In the genomic region with DNA sequence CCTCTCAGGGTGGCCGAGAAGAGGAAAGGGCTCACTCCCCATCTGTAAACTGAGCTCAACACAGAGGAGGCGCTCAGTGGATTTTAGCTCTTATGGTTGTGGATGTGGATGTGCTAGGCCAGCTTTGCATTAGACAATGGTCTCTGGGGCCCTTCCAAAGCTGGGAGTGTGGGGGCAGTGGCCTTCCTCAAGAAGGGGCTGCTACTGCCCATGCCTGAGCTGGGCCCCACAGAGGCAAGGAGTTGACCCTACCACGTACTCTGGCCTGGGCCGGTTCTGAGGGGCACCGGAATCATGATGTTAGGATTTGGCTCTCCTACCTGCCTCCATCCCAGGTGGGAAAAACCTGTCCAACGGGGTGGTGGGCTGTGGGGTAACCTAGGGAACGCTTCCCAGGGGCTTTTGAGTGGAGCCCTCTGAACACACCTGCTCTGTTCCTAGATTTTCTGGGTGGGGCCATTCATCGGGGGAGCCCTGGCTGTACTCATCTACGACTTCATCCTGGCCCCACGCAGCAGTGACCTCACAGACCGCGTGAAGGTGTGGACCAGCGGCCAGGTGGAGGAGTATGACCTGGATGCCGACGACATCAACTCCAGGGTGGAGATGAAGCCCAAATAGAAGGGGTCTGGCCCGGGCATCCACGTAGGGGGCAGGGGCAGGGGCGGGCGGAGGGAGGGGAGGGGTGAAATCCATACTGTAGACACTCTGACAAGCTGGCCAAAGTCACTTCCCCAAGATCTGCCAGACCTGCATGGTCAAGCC, we compare ENCODE assay signal across 16 cellular contexts. TPM values are rescaled to one million over a fixed set of nuclear protein-coding genes. Genes with fewer than 3 reads are reported as not detected.
DNase-seq lines count a peak whose midpoint lies in the region; ATAC-seq and TF ChIP-seq lines count a peak whose summit lies in the region.
"Had no signal": no experiment of that assay in that cellular context is flagged by ENCODE, and none has a peak within 500 bp of the region (broad histone marks: within the 10 kb centered on the region; RNA-seq: fewer than 3 reads in every experiment).

No MANE protein-coding gene starts in this region.

- no peak for TF ChIP-seq CTCF in endodermal cell (conservative IDR thresholded peaks at IDR 0.05)
- TF ChIP-seq CTCF in upper lobe of right lung (IDR thresholded peaks at IDR 0.05): no peak

- H3K9me3 ChIP-seq in endodermal cell (ENCODE audit: control insufficient read depth, low read length) (no peaks in the 10 kb centered on the region), upper lobe of right lung (no peaks in the 10 kb centered on the region)
- H3K9me3 ChIP-seq: neutrophil had no signal

- DNase-seq in activated naive CD8-positive, alpha-beta T cell treated with anti-CD3 and anti-CD28 coated beads, Interleukin-2, amount 10 ng/mL, durations not matched to agents 7 days and 5 days: peak; percentile 24
- DNase-seq in activated naive CD8-positive, alpha-beta T cell treated with anti-CD3 and anti-CD28 coated beads for 36 hours: no peak
- peak; percentile 28 for DNase-seq in endodermal cell
- DNase-seq in mucosa of gallbladder (ENCODE audit: low spot score): peak; percentile 7
- peak; percentile 54 for DNase-seq in upper lobe of right lung
- DNase-seq in NCI-H1105 treated with DMSO at 0.1 percent for 48 hours (lab: John Stamatoyannopoulos, UW): no peak
- DNase-seq: activated CD8-positive, alpha-beta T cell treated with anti-CD3 and anti-CD28 coated beads for 36 hours; DND-41; MM.1S had no signal

- H3K36me3 ChIP-seq in endodermal cell (ENCODE audit: control insufficient read depth, insufficient read depth, low read length) (no peaks in the 10 kb centered on the region), upper lobe of right lung (peaks cover 69% of the 10 kb centered on the region)
- H3K36me3 ChIP-seq: neutrophil had no signal

- H3K4me3 Mint-ChIP-seq in activated naive CD8-positive, alpha-beta T cell treated with anti-CD3 and anti-CD28 coated beads, Interleukin-2, amount 10 ng/mL, durations not matched to agents 7 days and 5 days: no peak overlapping the region
- no peak overlapping the region for H3K4me3 Mint-ChIP-seq in activated naive CD8-positive, alpha-beta T cell treated with anti-CD3 and anti-CD28 coated beads for 36 hours
- no peak overlapping the region for H3K4me3 Mint-ChIP-seq in endodermal cell
- H3K4me3 Mint-ChIP-seq: activated CD8-positive, alpha-beta T cell treated with anti-CD3 and anti-CD28 coated beads for 36 hours had no signal

- H3K4me3 ChIP-seq in endodermal cell (ENCODE audit: low read length): no peak overlapping the region
- no peak overlapping the region for H3K4me3 ChIP-seq in upper lobe of right lung
- H3K4me3 ChIP-seq: GM12878 had no signal

- H3K27ac ChIP-seq in endodermal cell (ENCODE audit: low read depth, low read length) (no peak overlapping the region), upper lobe of right lung (no peak overlapping the region)
- H3K27ac ChIP-seq: neutrophil had no signal

- no peaks in the 10 kb centered on the region for H3K27me3 Mint-ChIP-seq in activated naive CD8-positive, alpha-beta T cell treated with anti-CD3 and anti-CD28 coated beads, Interleukin-2, amount 10 ng/mL, durations not matched to agents 7 days and 5 days
- H3K27me3 Mint-ChIP-seq in activated naive CD8-positive, alpha-beta T cell treated with anti-CD3 and anti-CD28 coated beads for 36 hours: no peaks in the 10 kb centered on the region
- peaks cover 1% of the 10 kb centered on the region for H3K27me3 Mint-ChIP-seq in endodermal cell (ENCODE audit: insufficient read depth)
- H3K27me3 Mint-ChIP-seq: activated CD8-positive, alpha-beta T cell treated with anti-CD3 and anti-CD28 coated beads for 36 hours had no signal

- peaks cover 3% of the 10 kb centered on the region for H3K4me1 Mint-ChIP-seq in activated naive CD8-positive, alpha-beta T cell treated with anti-CD3 and anti-CD28 coated beads, Interleukin-2, amount 10 ng/mL, durations not matched to agents 7 days and 5 days
- no peaks in the 10 kb centered on the region for H3K4me1 Mint-ChIP-seq in activated naive CD8-positive, alpha-beta T cell treated with anti-CD3 and anti-CD28 coated beads for 36 hours
- H3K4me1 Mint-ChIP-seq in endodermal cell: no peaks in the 10 kb centered on the region

- no peak overlapping the region for H3K9ac ChIP-seq in endodermal cell (ENCODE audit: extremely low read depth, low read length, poor library complexity, severe bottlenecking)

- POLR2A ChIA-PET in activated naive CD8-positive, alpha-beta T cell treated with anti-CD3 and anti-CD28 coated beads, Interleukin-2, amount 10 ng/mL, durations not matched to agents 7 days and 5 days (lab: Charles Lee): no interaction called here

- H3K27me3 ChIP-seq in endodermal cell (ENCODE audit: control insufficient read depth, insufficient read depth, low read length, poor library complexity, severe bottlenecking) (no peaks in the 10 kb centered on the region), upper lobe of right lung (no peaks in the 10 kb centered on the region)
- H3K27me3 ChIP-seq: neutrophil had no signal

- no peak overlapping the region for H3K27ac Mint-ChIP-seq in activated naive CD8-positive, alpha-beta T cell treated with anti-CD3 and anti-CD28 coated beads, Interleukin-2, amount 10 ng/mL, durations not matched to agents 7 days and 5 days
- no peak overlapping the region for H3K27ac Mint-ChIP-seq in activated naive CD8-positive, alpha-beta T cell treated with anti-CD3 and anti-CD28 coated beads for 36 hours
- H3K27ac Mint-ChIP-seq in endodermal cell: no peak overlapping the region
- H3K27ac Mint-ChIP-seq: activated CD8-positive, alpha-beta T cell treated with anti-CD3 and anti-CD28 coated beads for 36 hours had no signal

- intact Hi-C loops in upper lobe of right lung (cut with DNase I): no loop called here

- H3K9me3 Mint-ChIP-seq in activated naive CD8-positive, alpha-beta T cell treated with anti-CD3 and anti-CD28 coated beads, Interleukin-2, amount 10 ng/mL, durations not matched to agents 7 days and 5 days: peaks cover 4% of the 10 kb centered on the region
- peaks cover 2% of the 10 kb centered on the region for H3K9me3 Mint-ChIP-seq in activated naive CD8-positive, alpha-beta T cell treated with anti-CD3 and anti-CD28 coated beads for 36 hours
- peaks cover 7% of the 10 kb centered on the region for H3K9me3 Mint-ChIP-seq in endodermal cell

- ATAC-seq in activated naive CD8-positive, alpha-beta T cell treated with anti-CD3 and anti-CD28 coated beads, Interleukin-2, amount 10 ng/mL, durations not matched to agents 7 days and 5 days (ENCODE audit: low read depth): no peak
- ATAC-seq in upper lobe of right lung: no peak
- no peak for ATAC-seq in HG03196 (IDR thresholded peaks at IDR 0.05; ENCODE audit: unreplicated experiment)
- ATAC-seq in GM21381 (IDR thresholded peaks at IDR 0.05; ENCODE audit: unreplicated experiment): no peak
- ATAC-seq: activated CD8-positive, alpha-beta T cell treated with anti-CD3 and anti-CD28 coated beads for 36 hours; GM12878 had no signal

- H3K4me1 ChIP-seq in endodermal cell (ENCODE audit: control insufficient read depth, insufficient read depth, low read length): no peaks in the 10 kb centered on the region
- H3K4me1 ChIP-seq in upper lobe of right lung: peaks cover 34% of the 10 kb centered on the region

- no peaks in the 10 kb centered on the region for H3K36me3 Mint-ChIP-seq in activated naive CD8-positive, alpha-beta T cell treated with anti-CD3 and anti-CD28 coated beads, Interleukin-2, amount 10 ng/mL, durations not matched to agents 7 days and 5 days
- H3K36me3 Mint-ChIP-seq in activated naive CD8-positive, alpha-beta T cell treated with anti-CD3 and anti-CD28 coated beads for 36 hours: no peaks in the 10 kb centered on the region
- no peaks in the 10 kb centered on the region for H3K36me3 Mint-ChIP-seq in endodermal cell (ENCODE audit: low read depth)

- 91 to 96% methylated on average over 11 to 19 of the region's 19 CpGs for WGBS in endodermal cell (ENCODE audit: insufficient coverage in 1 of 2, insufficient read length in 1 of 2), 2 experiments

RNA-seq across cellular contexts. Expression of a gene that starts 11.5 kb away (rescaled TPM):
- under 1 TPM in 1 of 2 experiments, not detected in 1; 0.23 TPM for total RNA-seq in activated naive CD8-positive, alpha-beta T cell treated with anti-CD3 and anti-CD28 coated beads, Interleukin-2, amount 10 ng/mL, durations not matched to agents 7 days and 5 days
- under 1 TPM; 0.10 TPM for total RNA-seq in activated naive CD8-positive, alpha-beta T cell treated with anti-CD3 and anti-CD28 coated beads for 36 hours
- total RNA-seq in endodermal cell (under 1 TPM; 0.26 to 0.91 TPM), mucosa of gallbladder (995 TPM), upper lobe of right lung (1,132 TPM)
- polyA plus RNA-seq in endodermal cell (2013, experiment 1 of 2): 1.3 TPM
- polyA plus RNA-seq in endodermal cell (2013, experiment 2 of 2): 1.3 TPM

RNA-seq across cellular contexts. Expression of a gene that starts 40.6 kb away (rescaled TPM):
- not detected for total RNA-seq in activated naive CD8-positive, alpha-beta T cell treated with anti-CD3 and anti-CD28 coated beads, Interleukin-2, amount 10 ng/mL, durations not matched to agents 7 days and 5 days
- total RNA-seq in activated naive CD8-positive, alpha-beta T cell treated with anti-CD3 and anti-CD28 coated beads for 36 hours: not detected
- total RNA-seq in endodermal cell (not detected), mucosa of gallbladder (12.3 TPM), upper lobe of right lung (not detected)
- not detected for polyA plus RNA-seq in endodermal cell (2013, experiment 1 of 2)
- polyA plus RNA-seq in endodermal cell (2013, experiment 2 of 2): not detected
- total RNA-seq: activated CD8-positive, alpha-beta T cell treated with anti-CD3 and anti-CD28 coated beads for 36 hours; fibroblast of villous mesenchyme; GM12878; H4; T-helper 1 cell treated with Interleukin-12 subunit alpha and Interleukin-12 subunit beta and Interleukin-4 antibody, amounts not matched to agents 30 ng/mL and 1 ng/mL, for 36 hours had no signal
- polyA plus RNA-seq: GM12878 had no signal

Comparison
In these comparisons a context has a peak if more than half of its experiments do, and no peak if none do; other contexts are left out.
1. DNase-seq: peak in activated naive CD8-positive, alpha-beta T cell treated with anti-CD3 and anti-CD28 coated beads, Interleukin-2, amount 10 ng/mL, durations not matched to agents 7 days and 5 days (single experiment), endodermal cell (single experiment), mucosa of gallbladder (single experiment) and upper lobe of right lung (single experiment); none in activated naive CD8-positive, alpha-beta T cell treated with anti-CD3 and anti-CD28 coated beads for 36 hours (single experiment) and NCI-H1105 treated with DMSO at 0.1 percent for 48 hours (single experiment).
2. RNA of a gene that starts 11.5 kb away (total RNA-seq): 1,132 TPM in upper lobe of right lung (single experiment) and 995 TPM in mucosa of gallbladder (single experiment); 0.26 to 0.91 TPM in endodermal cell, 0.23 TPM in activated naive CD8-positive, alpha-beta T cell treated with anti-CD3 and anti-CD28 coated beads, Interleukin-2, amount 10 ng/mL, durations not matched to agents 7 days and 5 days and 0.10 TPM in activated naive CD8-positive, alpha-beta T cell treated with anti-CD3 and anti-CD28 coated beads for 36 hours; every median in the first group is over 100 times any median in the second.